8 cellular contexts compared by ENCODE assay signal in the genomic region with DNA sequence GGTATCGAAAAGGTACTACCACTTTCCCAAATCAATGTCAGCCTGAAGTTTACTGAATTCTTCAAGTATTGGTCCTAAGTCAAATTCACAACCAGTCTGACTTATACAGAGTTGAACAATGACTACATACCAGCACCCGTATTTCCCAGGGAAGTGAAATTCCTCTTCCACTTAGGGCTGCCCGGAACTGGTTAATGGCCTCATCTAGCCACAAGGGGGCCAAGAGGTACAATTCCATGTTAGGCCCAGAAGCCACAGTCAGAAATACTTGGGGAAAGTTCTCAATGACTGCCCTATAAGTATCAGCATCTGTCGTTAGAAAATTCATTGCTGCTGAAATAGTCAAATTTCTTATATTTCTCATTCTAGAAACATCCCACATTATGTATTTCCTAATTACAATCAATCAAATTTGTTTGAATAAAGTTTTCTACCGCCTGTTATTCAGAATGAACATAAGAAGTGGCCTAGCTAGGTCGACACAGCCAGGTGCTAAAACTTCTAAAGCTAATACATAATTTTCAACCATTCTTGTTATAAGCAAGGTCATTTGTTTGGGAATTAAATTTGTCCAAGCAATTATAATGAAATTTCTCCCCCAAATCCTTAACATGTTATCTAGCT. TPM values are rescaled to one million over a fixed set of nuclear protein-coding genes. Genes with fewer than 3 reads are reported as not detected.
DNase-seq lines count a peak whose midpoint lies in the region; ATAC-seq and TF ChIP-seq lines count a peak whose summit lies in the region.

No MANE protein-coding gene starts in this region.

- TF ChIP-seq CTCF in CD14-positive monocyte (IDR thresholded peaks at IDR 0.05) (peak; percentile 52), colonic mucosa (IDR thresholded peaks at IDR 0.05) (peak; percentile 66), mesothelial cell of epicardium (IDR thresholded peaks at IDR 0.05; ENCODE audit: unreplicated experiment) (peak; percentile 84)

- peaks cover 16% of the 10 kb centered on the region for H3K4me1 Mint-ChIP-seq in CD14-positive monocyte
- H3K4me1 Mint-ChIP-seq in mesothelial cell of epicardium, result peaks cover 11% of the 10 kb centered on the region

- peaks cover 5% of the 10 kb centered on the region for H3K4me1 ChIP-seq in colonic mucosa

- H3K4me3 Mint-ChIP-seq in CD14-positive monocyte (no peak overlapping the region), mesothelial cell of epicardium (no peak overlapping the region)

- DNase-seq in CD14-positive monocyte (ENCODE audit: low spot score) (no peak), H4 (ENCODE audit: low spot score) (peak; percentile 70), NCI-H748 (lab: John Stamatoyannopoulos, UW; ENCODE audit: unreplicated experiment) (peak; percentile 50), colonic mucosa (peak; percentile 47), mesothelial cell of epicardium (ENCODE audit: low spot score in 2 of 2, unreplicated experiment in 2 of 2) (no peak)
- no peak for DNase-seq in stimulated activated naive CD4-positive, alpha-beta T cell treated with Interleukin-2 at 50 U/mL for 16 hours (lab: John Stamatoyannopoulos, UW)

- no peak overlapping the region for H3K4me3 ChIP-seq in colonic mucosa

- H3K27me3 ChIP-seq in colonic mucosa, result peaks cover 22% of the 10 kb centered on the region

- H3K9me3 Mint-ChIP-seq in CD14-positive monocyte (peaks cover 5 to 18% (median 14%) of the 10 kb centered on the region in 7 donors), mesothelial cell of epicardium (peaks cover 23% of the 10 kb centered on the region)

- intact Hi-C loops in CD14-positive monocyte (cut with micrococcal nuclease), result no loop called here
- intact Hi-C loops in colonic mucosa (cut with DNase I), result no loop called here

- no peaks in the 10 kb centered on the region for H3K9me3 ChIP-seq in colonic mucosa

- H3K27me3 Mint-ChIP-seq in CD14-positive monocyte (ENCODE audit: low read depth in 3 of 3) (peaks cover 40 to 44% (median 41%) of the 10 kb centered on the region in 3 donors), mesothelial cell of epicardium (ENCODE audit: low read depth) (no peaks in the 10 kb centered on the region)

- no peak overlapping the region for H3K27ac Mint-ChIP-seq in CD14-positive monocyte
- H3K27ac Mint-ChIP-seq in mesothelial cell of epicardium, result no peak overlapping the region

- H3K27ac ChIP-seq in colonic mucosa, result no peak overlapping the region

- H3K36me3 ChIP-seq in colonic mucosa, result no peaks in the 10 kb centered on the region

- H3K36me3 Mint-ChIP-seq in CD14-positive monocyte, result peaks cover 0 to 3% of the 10 kb centered on the region in 2 donors
- peaks cover 5% of the 10 kb centered on the region for H3K36me3 Mint-ChIP-seq in mesothelial cell of epicardium

- ATAC-seq in GM19467 (IDR thresholded peaks at IDR 0.05; ENCODE audit: unreplicated experiment) (no peak), GM19023 (IDR thresholded peaks at IDR 0.05; ENCODE audit: unreplicated experiment) (no peak)

- H3K9ac ChIP-seq in colonic mucosa (ENCODE audit: low read depth in 2 of 2, low read length in 2 of 2), result no peak overlapping the region

RNA-seq across cellular contexts. Expression of a gene that starts 5.6 kb away (rescaled TPM):
- polyA plus RNA-seq in CD14-positive monocyte, result not detected
- total RNA-seq in H4 (2014; rRNA removed; shearing (Covaris generic)), result 34.0 and 38.8 TPM in 2 replicates
- total RNA-seq in colonic mucosa (10 to 100 TPM in 1 of 2 donors, 1 to 10 TPM in 1; 4.7 to 18.0 TPM), mesothelial cell of epicardium (74.3 to 78.8 TPM (median 76.7 TPM) in 3 replicates)

Comparison
In these comparisons a context has a peak if more than half of its experiments do, and no peak if none do; other contexts are left out.
1. DNase-seq: peak in H4 (single experiment), NCI-H748 (single experiment) and colonic mucosa (single experiment); none in CD14-positive monocyte (single experiment), mesothelial cell of epicardium (0 of 2) and stimulated activated naive CD4-positive, alpha-beta T cell treated with Interleukin-2 at 50 U/mL for 16 hours (single experiment).
2. Peak in every context shown above with its lines, with median percentiles within 50 percentile points of each other: CTCF ChIP-seq.